In the genomic region with DNA sequence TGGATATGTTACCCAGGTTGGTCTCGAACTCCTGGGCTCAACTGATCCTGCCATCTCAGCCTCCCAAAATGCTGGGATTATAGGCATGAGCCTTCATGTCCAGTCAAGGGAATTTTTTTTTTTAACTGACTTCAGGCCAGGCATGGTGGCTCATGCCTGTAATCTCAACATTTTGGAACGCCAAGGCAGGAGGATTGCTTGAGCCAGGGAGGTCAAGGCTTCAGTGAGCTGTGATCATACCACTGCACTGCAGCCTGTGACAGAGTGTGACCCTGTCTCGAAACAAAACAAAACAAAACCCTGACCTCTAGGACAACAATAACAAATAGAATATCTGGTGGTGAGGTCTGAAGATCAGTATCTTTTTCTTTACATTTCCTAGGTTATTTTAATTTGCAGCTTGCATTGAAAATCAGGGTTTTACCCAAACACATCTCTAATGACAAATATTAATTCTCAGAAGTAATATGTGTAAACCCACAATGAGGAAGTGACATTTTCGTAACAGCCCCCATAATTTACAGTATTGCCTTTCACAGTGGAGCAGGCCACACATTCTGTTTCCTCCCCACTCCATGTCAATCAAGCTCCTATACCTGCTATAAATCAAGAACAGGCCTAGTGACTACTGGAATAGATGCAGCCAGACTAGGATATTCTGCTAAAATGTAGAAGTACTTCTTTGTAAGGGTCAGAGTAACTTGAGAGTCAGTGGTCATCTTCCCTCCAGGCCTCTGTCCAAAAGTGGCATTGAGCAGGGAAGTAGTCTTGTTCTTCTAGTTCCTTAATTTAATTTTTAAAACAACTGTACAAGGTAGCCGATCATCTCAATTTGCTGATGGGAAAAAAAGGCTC, we compare ENCODE assay signal across 11 cellular contexts. TPM values are rescaled to one million over a fixed set of nuclear protein-coding genes. Genes with fewer than 3 reads are reported as not detected.
DNase-seq lines count a peak whose midpoint lies in the region; ATAC-seq and TF ChIP-seq lines count a peak whose summit lies in the region.
"Had no signal": no experiment of that assay in that cellular context is flagged by ENCODE, and none has a peak within 500 bp of the region (broad histone marks: within the 10 kb centered on the region; RNA-seq: fewer than 3 reads in every experiment).

No MANE protein-coding gene starts in this region.

- intact Hi-C loops in mucosa of descending colon (cut with DNase I, micrococcal nuclease) = no loop called here

- H3K4me3 ChIP-seq in mucosa of descending colon = no peak overlapping the region
- H3K4me3 ChIP-seq: ovary had no signal

- CTCF ChIA-PET in HEK293T (lab: Yijun Ruan, JAX) = interaction anchor here (0.7 kb wide), 1 partner anchor 184 kb away, joined by 3 read pairs; no protein-coding TSS in a partner anchor

- peak; percentile 73 for ATAC-seq in GM18861 (IDR thresholded peaks at IDR 0.05; ENCODE audit: unreplicated experiment)
- peak; percentile 56 for ATAC-seq in HG03565 (IDR thresholded peaks at IDR 0.05; ENCODE audit: unreplicated experiment)
- peak; percentile 34 for ATAC-seq in mucosa of descending colon

- H3K36me3 ChIP-seq in mucosa of descending colon (ENCODE audit: low read depth) = no peaks in the 10 kb centered on the region
- H3K36me3 ChIP-seq: brain microvascular endothelial cell, ovary had no signal

- TF ChIP-seq CTCF in mucosa of descending colon (IDR thresholded peaks at IDR 0.05) = no peak

- POLR2A ChIA-PET in HEK293T (lab: Yijun Ruan, JAX) = no interaction called here

- no peaks in the 10 kb centered on the region for H3K9me3 ChIP-seq in mucosa of descending colon
- H3K9me3 ChIP-seq: ovary had no signal

- no peaks in the 10 kb centered on the region for H3K4me1 ChIP-seq in mucosa of descending colon (ENCODE audit: low read depth)

- DNase-seq in HEK293T (ENCODE audit: extremely low spot score) (no peak), mucosa of descending colon (no peak), NCI-H187 (lab: John Stamatoyannopoulos, UW) (no peak), putamen (ENCODE audit: low spot score) (no peak), HCEC 1CT (no peak)
- no peak for DNase-seq in activated CD4-positive, alpha-beta T cell treated with anti-CD3 and anti-CD28 coated beads, Interleukin-2, amount 50 U/mL, for 4 hours
- DNase-seq: brain microvascular endothelial cell, NCI-H1048 had no signal

TF ChIP-seq in HEK293T, 16 proteins besides CTCF, POLR2A, EP300 and RAD21:
- TF ChIP-seq ELF4 (IDR thresholded peaks at IDR 0.05) (no peak), FOXK2 (IDR thresholded peaks at IDR 0.05) (no peak)
- TF ChIP-seq, protein P1, sequence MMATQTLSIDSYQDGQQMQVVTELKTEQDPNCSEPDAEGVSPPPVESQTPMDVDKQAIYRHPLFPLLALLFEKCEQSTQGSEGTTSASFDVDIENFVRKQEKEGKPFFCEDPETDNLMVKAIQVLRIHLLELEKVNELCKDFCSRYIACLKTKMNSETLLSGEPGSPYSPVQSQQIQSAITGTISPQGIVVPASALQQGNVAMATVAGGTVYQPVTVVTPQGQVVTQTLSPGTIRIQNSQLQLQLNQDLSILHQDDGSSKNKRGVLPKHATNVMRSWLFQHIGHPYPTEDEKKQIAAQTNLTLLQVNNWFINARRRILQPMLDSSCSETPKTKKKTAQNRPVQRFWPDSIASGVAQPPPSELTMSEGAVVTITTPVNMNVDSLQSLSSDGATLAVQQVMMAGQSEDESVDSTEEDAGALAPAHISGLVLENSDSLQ (IDR thresholded peaks at IDR 0.05) = peak; percentile 58; the same call in 1 of the 2 replicates

RNA-seq across cellular contexts. Expression of gene ECHDC3, which starts 43.3 kb away (rescaled TPM):
- 1 to 10 TPM in 2 of 3 donors, under 1 TPM in 1; 0.43 to 9.4 (median 1.3) TPM for total RNA-seq in mucosa of descending colon
